ENCODE assay signal across 21 cellular contexts in the genomic region with DNA sequence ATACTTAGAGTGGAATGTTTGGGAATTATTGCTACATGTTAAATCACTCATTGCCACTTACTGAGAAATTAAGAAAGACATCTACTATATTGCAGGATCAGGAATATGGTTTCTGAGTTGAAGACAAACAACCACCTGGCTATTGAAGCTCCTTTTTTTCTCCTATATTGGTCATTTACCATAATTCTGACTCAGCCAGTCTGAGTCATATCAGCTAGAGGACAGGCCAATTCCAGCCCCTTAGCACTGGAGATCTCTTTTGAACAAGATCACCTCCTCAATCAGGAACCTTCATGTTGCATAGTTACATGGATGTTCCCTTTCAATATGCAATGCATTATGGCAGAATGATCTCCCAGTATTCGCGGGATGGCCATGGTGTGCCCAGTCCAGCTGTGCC. TPM values are rescaled to one million over a fixed set of nuclear protein-coding genes. Genes with fewer than 3 reads are reported as not detected.
DNase-seq lines count a peak whose midpoint lies in the region; ATAC-seq and TF ChIP-seq lines count a peak whose summit lies in the region.
"Had no signal": no experiment of that assay in that cellular context is flagged by ENCODE, and none has a peak within 500 bp of the region (broad histone marks: within the 10 kb centered on the region; RNA-seq: fewer than 3 reads in every experiment).

No MANE protein-coding gene starts in this region.

- H3K4me1 ChIP-seq in HUES6 (ENCODE audit: control insufficient read depth, insufficient read depth, low read length) (peaks cover 22% of the 10 kb centered on the region; the same call in 1 of the 2 replicates), right cardiac atrium (ENCODE audit: control insufficient read depth, insufficient read depth, low read length) (no peaks in the 10 kb centered on the region), SK-N-SH (ENCODE audit: control insufficient read depth in 1 of 2, insufficient read depth in 2 of 2, low read depth in 1 of 2, low read length in 1 of 2) (no peaks in the 10 kb centered on the region)
- H3K4me1 ChIP-seq: BE2C, SJCRH30 had no signal

- H3K9ac ChIP-seq in HUES6 (ENCODE audit: low read length) (no peak overlapping the region), SK-N-SH (no peak overlapping the region)
- H3K9ac ChIP-seq: KMS-11 had no signal

- TF ChIP-seq EP300 in SK-N-SH (IDR thresholded peaks at IDR 0.05; ENCODE audit: borderline replicate concordance in 1 of 2, low read depth in 1 of 2, low read length in 1 of 2): no peak

- H3K27me3 ChIP-seq in HUES6 (ENCODE audit: control insufficient read depth, insufficient read depth, low read length) (no peaks in the 10 kb centered on the region), right cardiac atrium (ENCODE audit: control insufficient read depth, insufficient read depth) (no peaks in the 10 kb centered on the region), SK-N-SH (ENCODE audit: insufficient read depth) (no peaks in the 10 kb centered on the region)
- H3K27me3 ChIP-seq: BE2C, SJCRH30 had no signal

- H3K27ac ChIP-seq in HUES6 (ENCODE audit: low read depth, low read length) (peak overlapping the region; percentile 17; the same call in 1 of the 2 replicates), right cardiac atrium (ENCODE audit: low read length) (no peak overlapping the region), SK-N-SH (ENCODE audit: low read depth in 2 of 2, low read length in 1 of 2) (no peak overlapping the region)
- H3K27ac ChIP-seq: HL-60, KMS-11, SJCRH30 had no signal

- intact Hi-C loops in right cardiac atrium (cut with DNase I): no loop called here

- H3K4me3 ChIP-seq in HUES6 (ENCODE audit: low read depth, low read length) (no peak overlapping the region), epithelial cell of esophagus (ENCODE audit: low read length) (no peak overlapping the region), right cardiac atrium (ENCODE audit: low read length) (no peak overlapping the region), SK-N-SH (ENCODE audit: low read depth in 2 of 2, low read length in 1 of 2) (no peak overlapping the region)
- H3K4me3 ChIP-seq: SJCRH30 had no signal

- H3K4me2 ChIP-seq in SK-N-SH: no peak overlapping the region
- H3K4me2 ChIP-seq: KMS-11 had no signal

- DNase-seq in astrocyte of the hippocampus (ENCODE audit: low read depth, low spot score) (peak; percentile 2), epithelial cell of esophagus (ENCODE audit: low read depth) (peak; percentile 16), right cardiac atrium (no peak), SK-N-SH (no peak), NCI-H1417 (lab: John Stamatoyannopoulos, UW) (no peak)
- DNase-seq: BE2C; CD8-positive, alpha-beta T cell; GF-D8; MM.1S; NCI-H1105 treated with DMSO at 0.1 percent for 48 hours; NCI-H2029; NCI-H2171 treated with DMSO at 0.1 percent for 48 hours; NCI-H82; SJCRH30 had no signal

- no peaks in the 10 kb centered on the region for H3F3A ChIP-seq in SK-N-SH (replicated peaks; ENCODE audit: insufficient read depth)

- CTCF ChIA-PET in SK-N-SH (lab: Yijun Ruan, JAX): no interaction called here

- H3K9me3 ChIP-seq in HUES6 (ENCODE audit: control insufficient read depth, insufficient read depth, low read depth, low read length): no peaks in the 10 kb centered on the region
- H3K9me3 ChIP-seq in right cardiac atrium (ENCODE audit: control insufficient read depth, low read length): no peaks in the 10 kb centered on the region
- H3K9me3 ChIP-seq in SK-N-SH: no peaks in the 10 kb centered on the region
- H3K9me3 ChIP-seq: BE2C, SJCRH30 had no signal

- ATAC-seq in right cardiac atrium (no peak), GM21367 (IDR thresholded peaks at IDR 0.05; ENCODE audit: unreplicated experiment) (no peak)
- ATAC-seq: CD8-positive, alpha-beta T cell; HepG2 had no signal

- no peak for TF ChIP-seq CTCF in epithelial cell of esophagus (IDR thresholded peaks at IDR 0.05; ENCODE audit: insufficient read depth, low read depth, low read length, missing control alignments)
- no peak for TF ChIP-seq CTCF in SK-N-SH (IDR thresholded peaks at IDR 0.05)

- no peaks in the 10 kb centered on the region for H4K20me1 ChIP-seq in SK-N-SH (ENCODE audit: insufficient read depth)

- POLR2A ChIA-PET in SK-N-SH (lab: Yijun Ruan, JAX): no interaction called here

- 93% methylated on average over 2 of the region's 2 CpGs for WGBS in right cardiac atrium
- 50% methylated on average over 2 of the region's 2 CpGs for WGBS in SK-N-SH (ENCODE audit: low lambda C conversion rate)

- no peak for TF ChIP-seq RAD21 in SK-N-SH (IDR thresholded peaks at IDR 0.05; ENCODE audit: low read length)

- no peaks in the 10 kb centered on the region for H3K36me3 ChIP-seq in HUES6 (ENCODE audit: control insufficient read depth, insufficient read depth, low read length)
- no peaks in the 10 kb centered on the region for H3K36me3 ChIP-seq in SK-N-SH (replicated peaks in 1 of 2; ENCODE audit: control insufficient read depth in 1 of 2, insufficient read depth in 2 of 2, low read length in 1 of 2)
- H3K36me3 ChIP-seq: BE2C, SJCRH30 had no signal

- H3K79me2 ChIP-seq in SK-N-SH (ENCODE audit: insufficient read depth): no peaks in the 10 kb centered on the region

- no peak overlapping the region for H2AFZ ChIP-seq in SK-N-SH (ENCODE audit: low read depth)

- no peaks in the 10 kb centered on the region for H3K9me2 ChIP-seq in SK-N-SH

TF ChIP-seq in SK-N-SH, 30 proteins besides CTCF, POLR2A, EP300 and RAD21:
- TF ChIP-seq MXI1 (IDR thresholded peaks at IDR 0.05; ENCODE audit: low read depth, low read length) (no peak), MEF2A (IDR thresholded peaks at IDR 0.05; ENCODE audit: borderline replicate concordance, low read depth) (no peak), EZH2phosphoT487 (IDR thresholded peaks at IDR 0.05; ENCODE audit: borderline replicate concordance, low read depth) (no peak), TCF12 (IDR thresholded peaks at IDR 0.05) (no peak), FOSL2 (IDR thresholded peaks at IDR 0.05; ENCODE audit: borderline replicate concordance, low read depth) (no peak), REST (IDR thresholded peaks at IDR 0.05; ENCODE audit: low read depth, low read length) (no peak), SMC3 (IDR thresholded peaks at IDR 0.05; ENCODE audit: low read depth, low read length) (no peak), GABPA (IDR thresholded peaks at IDR 0.05; ENCODE audit: low read depth) (no peak)
- TF ChIP-seq, protein P1, sequence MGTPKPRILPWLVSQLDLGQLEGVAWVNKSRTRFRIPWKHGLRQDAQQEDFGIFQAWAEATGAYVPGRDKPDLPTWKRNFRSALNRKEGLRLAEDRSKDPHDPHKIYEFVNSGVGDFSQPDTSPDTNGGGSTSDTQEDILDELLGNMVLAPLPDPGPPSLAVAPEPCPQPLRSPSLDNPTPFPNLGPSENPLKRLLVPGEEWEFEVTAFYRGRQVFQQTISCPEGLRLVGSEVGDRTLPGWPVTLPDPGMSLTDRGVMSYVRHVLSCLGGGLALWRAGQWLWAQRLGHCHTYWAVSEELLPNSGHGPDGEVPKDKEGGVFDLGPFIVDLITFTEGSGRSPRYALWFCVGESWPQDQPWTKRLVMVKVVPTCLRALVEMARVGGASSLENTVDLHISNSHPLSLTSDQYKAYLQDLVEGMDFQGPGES (IDR thresholded peaks at IDR 0.05; ENCODE audit: low read depth, low read length): no peak
TF ChIP-seq in SK-N-SH: peak in this region for 0.

RNA-seq across cellular contexts. Expression of gene CDH19, which starts 42.7 kb away (rescaled TPM):
- 10 to 100 TPM; 23.8 to 98.0 (median 35.6) TPM for total RNA-seq in right cardiac atrium
- polyA plus RNA-seq in right cardiac atrium (29.8 TPM), SK-N-SH (2012; rRNA removed) (not detected in 2 replicates)
- not detected in 2 replicates for polyA plus RNA-seq in SK-N-SH (2012; cell fraction: cytosol; rRNA removed)
- polyA plus RNA-seq in SK-N-SH (2012; cell fraction: nucleus; rRNA removed): not detected in 2 replicates
- total RNA-seq: CD8-positive, alpha-beta T cell; H4; HepG2 had no signal
- polyA plus RNA-seq: AG04450, HepG2 had no signal

Comparison
In these comparisons a context has a peak if more than half of its experiments do, and no peak if none do; other contexts are left out.
1. DNase-seq: peak in astrocyte of the hippocampus (single experiment) and epithelial cell of esophagus (single experiment); none in right cardiac atrium (0 of 3), SK-N-SH (single experiment) and NCI-H1417 (0 of 3).
2. RNA of gene CDH19, which starts 42.7 kb away (polyA plus RNA-seq): 29.8 TPM in right cardiac atrium (single experiment); not detected in SK-N-SH; every median in the first group is over 10 times any median in the second.